18 cellular contexts compared by ENCODE assay signal in the genomic region with DNA sequence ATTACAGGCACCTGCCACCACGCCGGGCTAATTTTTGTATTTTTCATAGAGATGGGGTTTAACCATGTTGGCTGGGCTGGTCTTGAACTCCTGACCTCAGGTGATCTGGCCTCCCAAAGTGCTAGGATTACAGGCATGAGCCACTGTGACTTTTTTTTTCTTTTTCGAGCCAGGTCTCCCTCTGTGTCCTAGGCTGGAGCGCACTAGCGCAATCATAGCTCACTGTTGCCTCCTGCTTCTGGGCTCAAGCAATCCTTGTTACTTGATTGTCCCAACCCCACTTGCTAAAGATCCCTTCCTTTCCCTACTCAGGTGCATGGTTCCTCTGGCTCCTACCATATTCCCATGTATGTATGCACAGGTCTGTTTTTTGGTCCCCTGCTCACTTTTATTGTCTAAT. TPM values are rescaled to one million over a fixed set of nuclear protein-coding genes. Genes with fewer than 3 reads are reported as not detected.
DNase-seq lines count a peak whose midpoint lies in the region; ATAC-seq and TF ChIP-seq lines count a peak whose summit lies in the region.
"Had no signal": no experiment of that assay in that cellular context is flagged by ENCODE, and none has a peak within 500 bp of the region (broad histone marks: within the 10 kb centered on the region; RNA-seq: fewer than 3 reads in every experiment).

No MANE protein-coding gene starts in this region.

- POLR2A ChIA-PET in MCF 10A (lab: Yijun Ruan, JAX) = no interaction called here

- peaks cover 74% of the 10 kb centered on the region for H3K4me1 Mint-ChIP-seq in endothelial cell (ENCODE audit: unreplicated experiment)
- H3K4me1 Mint-ChIP-seq in type B pancreatic cell (ENCODE audit: unreplicated experiment) = peaks cover 11% of the 10 kb centered on the region
- peaks cover 5% of the 10 kb centered on the region for H3K4me1 Mint-ChIP-seq in MCF 10A (ENCODE audit: insufficient read depth, unreplicated experiment)

- H3K27ac Mint-ChIP-seq in endothelial cell (ENCODE audit: unreplicated experiment) (peak overlapping the region; percentile 49), type B pancreatic cell (peak overlapping the region; percentile 7), MCF 10A (ENCODE audit: low read depth, unreplicated experiment) (no peak overlapping the region)

- H3K27me3 ChIP-seq in heart left ventricle (no peaks in the 10 kb centered on the region), neutrophil (no peaks in the 10 kb centered on the region)
- H3K27me3 ChIP-seq: BE2C, MG63 had no signal

- H3K9me3 Mint-ChIP-seq in endothelial cell (ENCODE audit: unreplicated experiment) = no peaks in the 10 kb centered on the region
- H3K9me3 Mint-ChIP-seq in type B pancreatic cell = no peaks in the 10 kb centered on the region
- H3K9me3 Mint-ChIP-seq in MCF 10A (ENCODE audit: unreplicated experiment) = no peaks in the 10 kb centered on the region

- H3K4me1 ChIP-seq in heart left ventricle (peaks cover 0 to 69% (median 34%) of the 10 kb centered on the region in 12 donors), neutrophil (ENCODE audit: control insufficient read depth in 1 of 2, insufficient read depth in 1 of 2, low read depth in 1 of 2, low read length in 1 of 2) (peaks cover 75 to 97% of the 10 kb centered on the region in 2 experiments)
- H3K4me1 ChIP-seq: A549 had no signal

- BruUV-seq in MCF 10A (replicated peaks; lab: Mats Ljungman, UMichigan) = no TSS peak

- H3K9me3 ChIP-seq in heart left ventricle (no peaks in the 10 kb centered on the region), neutrophil (no peaks in the 10 kb centered on the region)
- H3K9me3 ChIP-seq: A549, BE2C, MG63 had no signal

- CTCF ChIA-PET in MCF 10A (lab: Yijun Ruan, JAX) = no interaction called here

- no peak overlapping the region for H3K4me3 Mint-ChIP-seq in endothelial cell (ENCODE audit: unreplicated experiment)
- H3K4me3 Mint-ChIP-seq in type B pancreatic cell = no peak overlapping the region
- no peak overlapping the region for H3K4me3 Mint-ChIP-seq in MCF 10A (ENCODE audit: unreplicated experiment)

- H3K27me3 Mint-ChIP-seq in endothelial cell (ENCODE audit: unreplicated experiment) (peaks cover 3% of the 10 kb centered on the region), type B pancreatic cell (no peaks in the 10 kb centered on the region), MCF 10A (ENCODE audit: insufficient read depth, unreplicated experiment) (no peaks in the 10 kb centered on the region)

- no peak for TF ChIP-seq CTCF in heart left ventricle (IDR thresholded peaks at IDR 0.05)
- TF ChIP-seq CTCF in endothelial cell (IDR thresholded peaks at IDR 0.05; ENCODE audit: unreplicated experiment) = no peak
- no peak for TF ChIP-seq CTCF in neutrophil (IDR thresholded peaks at IDR 0.05)
- no peak for TF ChIP-seq CTCF in type B pancreatic cell (conservative IDR thresholded peaks at IDR 0.05)
- TF ChIP-seq CTCF in MCF 10A (IDR thresholded peaks at IDR 0.05; ENCODE audit: unreplicated experiment) = no peak

- 87 to 94% (median 92%) methylated on average over 5 of the region's 5 CpGs for WGBS in heart left ventricle, 4 donors

- intact Hi-C loops in heart left ventricle (cut with DNase I) = loop anchor here in 3 of 10 donors (2.0 to 10.0 kb wide), 3 partner anchors 59 to 117 kb away; partner anchors contain the start of gene NUDT3 (in 1 of the 3)
- intact Hi-C loops in left cardiac atrium (cut with DNase I) = no loop called here
- intact Hi-C loops in MCF 10A (cut with micrococcal nuclease) = no loop called here

- DNase-seq in heart left ventricle (no peak), left cardiac atrium (no peak), endothelial cell (ENCODE audit: low spot score) (no peak), type B pancreatic cell (ENCODE audit: extremely low spot score, unreplicated experiment) (no peak), MCF 10A (ENCODE audit: unreplicated experiment) (no peak)
- no peak for DNase-seq in activated CD4-positive, alpha-beta T cell treated with anti-CD3 and anti-CD28 coated beads, Interleukin-2, amount 50 U/mL, for 4 hours
- DNase-seq: BE2C, EL, GF-D8, H7, Kasumi-1, MG63, NCI-H1694 treated with DMSO at 0.1 percent for 48 hours, NCI-H446, NCI-H526, SHP77 had no signal

- H3K27ac ChIP-seq in heart left ventricle = peak overlapping the region; percentile 44 to 85 (median 63)
- H3K27ac ChIP-seq in neutrophil = peak overlapping the region; percentile 95
- H3K27ac ChIP-seq: A549 had no signal

- H3K36me3 Mint-ChIP-seq in endothelial cell (ENCODE audit: low read depth, unreplicated experiment) = peaks cover 23% of the 10 kb centered on the region
- peaks cover 3% of the 10 kb centered on the region for H3K36me3 Mint-ChIP-seq in type B pancreatic cell
- H3K36me3 Mint-ChIP-seq in MCF 10A (ENCODE audit: insufficient read depth, unreplicated experiment) = peaks cover 28% of the 10 kb centered on the region

- H3K36me3 ChIP-seq in heart left ventricle (peaks cover 0 to 21% (median 0%) of the 10 kb centered on the region in 9 donors), neutrophil (no peaks in the 10 kb centered on the region)
- H3K36me3 ChIP-seq: MG63 had no signal

- ATAC-seq in heart left ventricle = peak in 1 of 4 donors; percentile 6
- no peak for ATAC-seq in left cardiac atrium
- ATAC-seq: A549 had no signal

- TF ChIP-seq POLR2A in heart left ventricle (IDR thresholded peaks at IDR 0.05) = no peak

- no peak overlapping the region for H3K4me3 ChIP-seq in heart left ventricle
- H3K4me3 ChIP-seq in neutrophil (ENCODE audit: low read depth in 1 of 2, low read length in 1 of 2) = no peak overlapping the region
- H3K4me3 ChIP-seq: A549, MG63 had no signal

RNA-seq across cellular contexts. Expression of gene SMIM29, which starts 27.4 kb away (rescaled TPM):
- total RNA-seq in heart left ventricle = 10 to 100 TPM; 18.4 to 37.4 (median 22.6) TPM
- polyA plus RNA-seq in heart left ventricle = 10 to 100 TPM; 36.5 to 50.4 TPM
- 10 to 100 TPM; 18.4 to 22.7 TPM for total RNA-seq in left cardiac atrium
- 44.3 TPM for total RNA-seq in endothelial cell (ENCODE audit: unreplicated experiment)
- 16.0 and 20.8 TPM in 2 replicates for total RNA-seq in type B pancreatic cell (ENCODE audit: low replicate concordance)
- total RNA-seq in MCF 10A (2022) = 12.0 and 25.7 TPM in 2 replicates

RNA-seq across cellular contexts. Expression of gene HMGA1, which starts 39.5 kb away (rescaled TPM):
- total RNA-seq in heart left ventricle = 10 to 100 TPM; 36.4 to 71.5 (median 44.8) TPM
- 10 to 100 TPM; 23.0 to 76.1 TPM for polyA plus RNA-seq in heart left ventricle
- 10 to 100 TPM; 32.5 to 36.2 TPM for total RNA-seq in left cardiac atrium
- total RNA-seq in endothelial cell (ENCODE audit: unreplicated experiment) = 528 TPM
- 244 and 355 TPM in 2 replicates for total RNA-seq in type B pancreatic cell (ENCODE audit: low replicate concordance)
- total RNA-seq in MCF 10A (2022) = 154 and 202 TPM in 2 replicates
